18 cellular contexts compared by ENCODE assay signal in genomic region chr6:30076333-30076732, GRCh38. TPM values are rescaled to one million over a fixed set of nuclear protein-coding genes. Genes with fewer than 3 reads are reported as not detected.
DNase-seq lines count a peak whose midpoint lies in the region; FAIRE-seq and TF ChIP-seq lines count a peak whose summit lies in the region.
"Had no signal": no experiment of that assay in that cellular context is flagged by ENCODE, and none has a peak within 500 bp of the region (broad histone marks: within the 10 kb centered on the region; RNA-seq: fewer than 3 reads in every experiment).

No MANE protein-coding gene starts in this region.

- CTCF ChIA-PET in CD4-positive, alpha-beta memory T cell (lab: Charles Lee; ENCODE audit: partially characterized antibody) = interaction anchor here (0.9 to 3.0 kb wide), 2 partner anchors 9 to 28 kb away, joined by 3 to 15 read pairs; partner anchors contain the start of gene PPP1R11
- CTCF ChIA-PET in mammary epithelial cell (lab: Charles Lee; ENCODE audit: low non-redundant PET) = interaction anchor here (0.7 kb wide), 1 partner anchor 26 kb away, joined by 3 read pairs; no protein-coding TSS in a partner anchor

- POLR2A ChIA-PET in CD4-positive, alpha-beta memory T cell (lab: Charles Lee; ENCODE audit: partially characterized antibody) = interaction anchor here (1.3 to 3.3 kb wide), 4 partner anchors 10 to 27 kb away, joined by 3 to 14 read pairs (median 8); partner anchors contain the start of genes POLR1H and PPP1R11

- TF ChIP-seq CTCF in mammary epithelial cell (conservative IDR thresholded peaks at IDR 0.05 in 1 of 2, IDR thresholded peaks at IDR 0.05 in 1 of 2; ENCODE audit: extremely low read depth in 1 of 2, insufficient read depth in 1 of 2, low read depth in 1 of 2, low read length in 2 of 2) (no peak), mesothelial cell of epicardium (IDR thresholded peaks at IDR 0.05; ENCODE audit: unreplicated experiment) (no peak)

- H3K4me1 ChIP-seq in CD4-positive, alpha-beta memory T cell (ENCODE audit: insufficient read depth, low read length) = peaks cover 40% of the 10 kb centered on the region
- H3K4me1 ChIP-seq in HUES48 (ENCODE audit: control insufficient read depth, insufficient read depth, low read length) (peaks cover 15% of the 10 kb centered on the region; the same call in 1 of the 2 replicates), mammary epithelial cell (ENCODE audit: insufficient read depth, low read length) (peaks cover 28% of the 10 kb centered on the region)

- H3K4me3 Mint-ChIP-seq in CD4-positive, alpha-beta memory T cell = peak overlapping the region in 7 of 8 donors; percentile 4 to 88 (median 33)
- peak overlapping the region; percentile 61 for H3K4me3 Mint-ChIP-seq in mesothelial cell of epicardium
- H3K4me3 Mint-ChIP-seq: dendritic cell treated with granulocyte-macrophage colony-stimulating factor and Interleukin-4, amounts not matched to agents 40 ng/mL and 50 ng/mL, for 4 days had no signal

- H3K9ac ChIP-seq in HUES48 (ENCODE audit: low read depth, low read length) = no peak overlapping the region
- no peak overlapping the region for H3K9ac ChIP-seq in mammary epithelial cell (ENCODE audit: insufficient read depth, low read length)

- dilution Hi-C loops in mammary epithelial cell (cut with HindIII; ENCODE audit: low sequenced_read_pairs) = loop anchor here (5.0 to 10.0 kb wide), 3 partner anchors 51 to 468 kb away; no protein-coding TSS in a partner anchor

- no peaks in the 10 kb centered on the region for H3K9me3 ChIP-seq in CD4-positive, alpha-beta memory T cell (ENCODE audit: control insufficient read depth in 1 of 2, low read length in 2 of 2)
- H3K9me3 ChIP-seq in HUES48 (ENCODE audit: control insufficient read depth, insufficient read depth, low read length) = no peaks in the 10 kb centered on the region
- H3K9me3 ChIP-seq in mammary epithelial cell (replicated peaks; ENCODE audit: insufficient read depth, low read length) = no peaks in the 10 kb centered on the region
- H3K9me3 ChIP-seq: heart right ventricle, tibial nerve had no signal

- peaks cover 5 to 9% of the 10 kb centered on the region in 2 donors for H3K36me3 Mint-ChIP-seq in CD4-positive, alpha-beta memory T cell
- peaks cover 3% of the 10 kb centered on the region for H3K36me3 Mint-ChIP-seq in mesothelial cell of epicardium

- H3K9me3 Mint-ChIP-seq in CD4-positive, alpha-beta memory T cell = peaks cover 0 to 3% (median 0%) of the 10 kb centered on the region in 8 donors
- no peaks in the 10 kb centered on the region for H3K9me3 Mint-ChIP-seq in mesothelial cell of epicardium
- H3K9me3 Mint-ChIP-seq: activated T-helper 1 cell treated with anti-CD3 and anti-CD28 coated beads, Interleukin-12 subunit alpha, Interleukin-12 subunit beta, Interleukin-2, Interleukin-4 antibody, amounts not matched to agents 30 ng/mL and 10 ng/mL and 1 ng/mL, durations not matched to agents 14 hours and 24 hours and 36 hours; dendritic cell treated with granulocyte-macrophage colony-stimulating factor and Interleukin-4, amounts not matched to agents 40 ng/mL and 50 ng/mL, for 4 days had no signal

- peaks cover 28 to 64% (median 45%) of the 10 kb centered on the region in 4 donors for H3K4me1 Mint-ChIP-seq in CD4-positive, alpha-beta memory T cell
- H3K4me1 Mint-ChIP-seq in mesothelial cell of epicardium = peaks cover 18% of the 10 kb centered on the region

- H4K20me1 ChIP-seq in mammary epithelial cell (ENCODE audit: insufficient read depth, low read length) = no peaks in the 10 kb centered on the region

- in situ Hi-C loops in mammary epithelial cell (cut with MboI; ENCODE audit: low sequenced_read_pairs in 2 of 2) (no loop called here), G401 (cut with HindIII; ENCODE audit: low sequenced_read_pairs) (no loop called here)

- no peak overlapping the region for H3K27ac ChIP-seq in CD4-positive, alpha-beta memory T cell (ENCODE audit: low read depth, low read length)
- H3K27ac ChIP-seq in HUES48 (ENCODE audit: low read depth, low read length) (no peak overlapping the region), mammary epithelial cell (ENCODE audit: insufficient read depth, low read depth, low read length) (peak overlapping the region; percentile 62)
- H3K27ac ChIP-seq: heart right ventricle, tibial nerve had no signal

- no peak for DNase-seq in CD4-positive, alpha-beta memory T cell
- DNase-seq in mammary epithelial cell (peak; percentile 38), mesothelial cell of epicardium (ENCODE audit: low spot score in 2 of 2, unreplicated experiment in 2 of 2) (no peak), mucosa of gallbladder (ENCODE audit: low spot score) (no peak), GF-D8 (lab: John Stamatoyannopoulos, UW) (no peak), GM12892 (ENCODE audit: insufficient read length) (no peak), G401 (ENCODE audit: low spot score) (no peak)
- DNase-seq: activated CD4-positive, alpha-beta T cell treated with anti-CD3 and anti-CD28 coated beads, Interleukin-2, amount 50 U/mL, for 4 hours; DMS 273 treated with DMSO at 0.1 percent for 48 hours; GOT3; heart right ventricle; NK-92 treated with Interleukin-12 subunit alpha and Interleukin-12 subunit beta, amount 100 ng/mL, for 24 hours had no signal

- FAIRE-seq in GM12892 (lab: Jason Lieb, UNC) = no peak

- intact Hi-C loops in CD4-positive, alpha-beta memory T cell (cut with micrococcal nuclease) = no loop called here
- intact Hi-C loops in mammary epithelial cell (cut with micrococcal nuclease) = loop anchor here (2.0 to 5.0 kb wide), 2 partner anchors 54 to 109 kb away; no protein-coding TSS in a partner anchor

- TF ChIP-seq POLR2A in GM12892 (IDR thresholded peaks at IDR 0.05; ENCODE audit: low read depth, low read length) = no peak

- peaks cover 19 to 26% of the 10 kb centered on the region in 2 donors for H3K27me3 Mint-ChIP-seq in CD4-positive, alpha-beta memory T cell
- H3K27me3 Mint-ChIP-seq in mesothelial cell of epicardium (ENCODE audit: low read depth) = peaks cover 91% of the 10 kb centered on the region

- H2AFZ ChIP-seq in mammary epithelial cell (ENCODE audit: low read depth, low read length) = peak overlapping the region; percentile 88

- WGBS in mammary epithelial cell (ENCODE audit: low coverage, missing lambda C conversion rate) = 0% methylated on average over 3 of the region's 3 CpGs

- TSS peak; percentile 66 for BruUV-seq in mammary epithelial cell (replicated peaks; lab: Mats Ljungman, UMichigan)

- peak overlapping the region in 5 of 7 donors; percentile 11 to 35 (median 25) for H3K27ac Mint-ChIP-seq in CD4-positive, alpha-beta memory T cell
- H3K27ac Mint-ChIP-seq in mesothelial cell of epicardium = no peak overlapping the region
- H3K27ac Mint-ChIP-seq: activated T-helper 1 cell treated with anti-CD3 and anti-CD28 coated beads, Interleukin-12 subunit alpha, Interleukin-12 subunit beta, Interleukin-2, Interleukin-4 antibody, amounts not matched to agents 30 ng/mL and 10 ng/mL and 1 ng/mL, durations not matched to agents 14 hours and 24 hours and 36 hours; dendritic cell treated with granulocyte-macrophage colony-stimulating factor and Interleukin-4, amounts not matched to agents 40 ng/mL and 50 ng/mL, for 4 days had no signal

- no peaks in the 10 kb centered on the region for H3K36me3 ChIP-seq in CD4-positive, alpha-beta memory T cell (ENCODE audit: insufficient read depth, low read length)
- H3K36me3 ChIP-seq in HUES48 (ENCODE audit: control insufficient read depth, insufficient read depth, low read length) (no peaks in the 10 kb centered on the region), mammary epithelial cell (ENCODE audit: insufficient read depth, low read length) (no peaks in the 10 kb centered on the region)
- H3K36me3 ChIP-seq: heart right ventricle, tibial nerve had no signal

- no peak overlapping the region for H3K4me3 ChIP-seq in CD4-positive, alpha-beta memory T cell (ENCODE audit: low read length in 2 of 2)
- 0 out of 2 replicates have a peak overlapping the region, but pooled peaks have one; percentile 68 for H3K4me3 ChIP-seq in HUES48 (ENCODE audit: low read depth, low read length)
- peak overlapping the region in 1 of 3 experiments; percentile 77 for H3K4me3 ChIP-seq in mammary epithelial cell (replicated peaks in 1 of 3; ENCODE audit: insufficient read depth in 1 of 3, low read depth in 2 of 3, low read length in 3 of 3)
- H3K4me3 ChIP-seq: tibial nerve had no signal

- peak overlapping the region; percentile 99 for H3K4me2 ChIP-seq in mammary epithelial cell (ENCODE audit: insufficient read depth, low read depth, low read length)

- H3K79me2 ChIP-seq in mammary epithelial cell (ENCODE audit: insufficient read depth, low read length) = no peaks in the 10 kb centered on the region

- H3K27me3 ChIP-seq in CD4-positive, alpha-beta memory T cell (ENCODE audit: insufficient read depth, low read length) = peaks cover 4% of the 10 kb centered on the region
- H3K27me3 ChIP-seq in HUES48 (ENCODE audit: control insufficient read depth, insufficient read depth, low read length) (peaks cover 85% of the 10 kb centered on the region), mammary epithelial cell (ENCODE audit: insufficient read depth, low read length) (peaks cover 9% of the 10 kb centered on the region)

RNA-seq across cellular contexts. Expression of gene RNF39, which starts 0.8 kb away (rescaled TPM):
- total RNA-seq in CD4-positive, alpha-beta memory T cell = not detected
- polyA plus RNA-seq in CD4-positive, alpha-beta memory T cell = under 1 TPM in 1 of 2 donors, not detected in 1; 0.21 TPM
- total RNA-seq in mammary epithelial cell (1 to 10 TPM; 2.5 to 5.4 TPM), mesothelial cell of epicardium (not detected in 3 replicates), mucosa of gallbladder (2.5 TPM)
- polyA plus RNA-seq in mammary epithelial cell = 3.3 TPM
- not detected for polyA minus RNA-seq in mammary epithelial cell
- polyA plus RNA-seq in GM12892 (2012; ENCODE audit: missing spikeins) = 0.34 TPM
- not detected in 2 replicates for total RNA-seq in G401 (2014; rRNA removed; shearing (Covaris generic))
- total RNA-seq: activated T-helper 1 cell treated with anti-CD3 and anti-CD28 coated beads, Interleukin-12 subunit alpha, Interleukin-12 subunit beta, Interleukin-2, Interleukin-4 antibody, amounts not matched to agents 30 ng/mL and 10 ng/mL and 1 ng/mL, durations not matched to agents 14 hours and 24 hours and 36 hours; heart right ventricle had no signal

RNA-seq across cellular contexts. Expression of gene PPP1R11, which starts 9.3 kb away (rescaled TPM):
- total RNA-seq in CD4-positive, alpha-beta memory T cell = 10 to 100 TPM; 65.2 to 66.2 TPM
- polyA plus RNA-seq in CD4-positive, alpha-beta memory T cell = 100 to 1,000 TPM; 114 to 134 TPM
- 10 to 100 TPM; 26.3 to 43.2 TPM for total RNA-seq in mammary epithelial cell
- 42.4 TPM for polyA plus RNA-seq in mammary epithelial cell
- 32.9 TPM for polyA minus RNA-seq in mammary epithelial cell
- total RNA-seq in mesothelial cell of epicardium = 29.7 to 32.2 TPM (median 30.0 TPM) in 3 replicates
- total RNA-seq in mucosa of gallbladder = 76.9 TPM
- 25.4 TPM for polyA plus RNA-seq in GM12892 (2012; ENCODE audit: missing spikeins)
- total RNA-seq in G401 (2014; rRNA removed; shearing (Covaris generic)) = 18.6 and 29.3 TPM in 2 replicates

RNA-seq across cellular contexts. Expression of gene POLR1H, which starts 15.3 kb away (rescaled TPM):
- 10 to 100 TPM; 47.2 to 50.0 TPM for total RNA-seq in CD4-positive, alpha-beta memory T cell
- polyA plus RNA-seq in CD4-positive, alpha-beta memory T cell = 100 to 1,000 TPM in 1 of 2 donors, 10 to 100 TPM in 1; 65.7 to 109 TPM
- total RNA-seq in mammary epithelial cell = 10 to 100 TPM; 18.8 to 33.3 TPM
- polyA plus RNA-seq in mammary epithelial cell = 32.9 TPM
- 21.0 TPM for polyA minus RNA-seq in mammary epithelial cell
- total RNA-seq in mesothelial cell of epicardium = 31.1 to 32.7 TPM (median 31.4 TPM) in 3 replicates
- 19.5 TPM for total RNA-seq in mucosa of gallbladder
- polyA plus RNA-seq in GM12892 (2012; ENCODE audit: missing spikeins) = 53.2 TPM
- total RNA-seq in G401 (2014; rRNA removed; shearing (Covaris generic)) = 48.2 and 50.3 TPM in 2 replicates

RNA-seq across cellular contexts. Expression of gene TRIM31, which starts 36.6 kb away (rescaled TPM):
- total RNA-seq in CD4-positive, alpha-beta memory T cell = under 1 TPM in 1 of 2 experiments, not detected in 1; 0.20 TPM
- polyA plus RNA-seq in CD4-positive, alpha-beta memory T cell = under 1 TPM; 0.11 to 0.21 TPM
- total RNA-seq in mammary epithelial cell = not detected
- 0.07 TPM for polyA plus RNA-seq in mammary epithelial cell
- not detected for polyA minus RNA-seq in mammary epithelial cell
- 0.58 to 0.68 TPM in 2 of 3 replicates, not detected in the other for total RNA-seq in mesothelial cell of epicardium
- 3.1 TPM for total RNA-seq in mucosa of gallbladder
- not detected for polyA plus RNA-seq in GM12892 (2012; ENCODE audit: missing spikeins)
- total RNA-seq in G401 (2014; rRNA removed; shearing (Covaris generic)) = not detected in 2 replicates
- total RNA-seq: activated T-helper 1 cell treated with anti-CD3 and anti-CD28 coated beads, Interleukin-12 subunit alpha, Interleukin-12 subunit beta, Interleukin-2, Interleukin-4 antibody, amounts not matched to agents 30 ng/mL and 10 ng/mL and 1 ng/mL, durations not matched to agents 14 hours and 24 hours and 36 hours; heart right ventricle; tibial nerve had no signal
- polyA plus RNA-seq: heart right ventricle had no signal

RNA-seq across cellular contexts. Expression of gene TRIM40, which starts 59.6 kb away (rescaled TPM):
- not detected for total RNA-seq in CD4-positive, alpha-beta memory T cell
- polyA plus RNA-seq in CD4-positive, alpha-beta memory T cell = not detected
- total RNA-seq in mammary epithelial cell (not detected), mesothelial cell of epicardium (not detected in 3 replicates), mucosa of gallbladder (not detected)
- not detected for polyA plus RNA-seq in mammary epithelial cell
- polyA minus RNA-seq in mammary epithelial cell = not detected
- polyA plus RNA-seq in GM12892 (2012; ENCODE audit: missing spikeins) = not detected
- not detected in 2 replicates for total RNA-seq in G401 (2014; rRNA removed; shearing (Covaris generic))
- total RNA-seq: activated T-helper 1 cell treated with anti-CD3 and anti-CD28 coated beads, Interleukin-12 subunit alpha, Interleukin-12 subunit beta, Interleukin-2, Interleukin-4 antibody, amounts not matched to agents 30 ng/mL and 10 ng/mL and 1 ng/mL, durations not matched to agents 14 hours and 24 hours and 36 hours; esophagus mucosa; heart right ventricle; lower leg skin; tibial nerve had no signal
- polyA plus RNA-seq: heart right ventricle had no signal
